In genomic region chr18:78686976-78687685, GRCh38 we compare ENCODE assay signal across 25 cellular contexts.
"Had no signal": no experiment of that assay in that cellular context is flagged by ENCODE, and none has a peak within 500 bp of the region (broad histone marks: within the 10 kb centered on the region; RNA-seq: fewer than 3 reads in every experiment).

No MANE protein-coding gene starts in this region.

- DNase-seq: stimulated activated CD4-positive, alpha-beta T cell treated with anti-CD3 and anti-CD28 coated beads, Interleukin-2, amount 100 ng/mL, for 48 hours; stimulated activated CD4-positive, alpha-beta T cell treated with anti-CD3 and anti-CD28 coated beads, Interleukin-4, amount 100 ng/mL, for 1 hour; stimulated activated CD4-positive, alpha-beta T cell treated with anti-CD3 and anti-CD28 coated beads, Interleukin-4, amount 100 ng/mL, for 24 hours; stimulated activated CD4-positive, alpha-beta T cell treated with anti-CD3 and anti-CD28 coated beads, Interleukin-4, amount 100 ng/mL, for 4 hours; stimulated activated CD8-positive, alpha-beta memory T cell treated with anti-CD3 and anti-CD28 coated beads, Interleukin-4, amount 100 ng/mL, for 48 hours; stimulated activated naive B cell treated with anti-CD40 and anti-IgM and Interleukin-4, amounts not matched to agents 10 μg/mL and 1 μg/mL and 100 μg/mL, for 72 hours; stimulated activated naive CD4-positive, alpha-beta T cell; stimulated activated naive CD4-positive, alpha-beta T cell treated with Interleukin-2 at 50 U/mL for 16 hours; stimulated activated naive CD8-positive, alpha-beta T cell treated with anti-CD3 and anti-CD28 coated beads, Interleukin-15, amount 100 ng/mL, for 72 hours; stimulated activated naive CD8-positive, alpha-beta T cell treated with anti-CD3 and anti-CD28 coated beads, Interleukin-15, Interleukin-2, amounts not matched to agents 100 U/mL and 50 U/mL, for 24 hours; substantia nigra; testis; thyroid gland; tibial artery; transverse colon; trophoblast cell; upper lobe of left lung; upper lobe of right lung; uterus had no signal

- ATAC-seq: stimulated activated effector memory CD8-positive, alpha-beta T cell treated with anti-CD3 and anti-CD28 coated beads, Interleukin-12 subunit alpha, Interleukin-12 subunit beta, amount 100 ng/mL, for 72 hours; stimulated activated memory B cell treated with anti-CD40 and anti-IgM and Interleukin-4, amounts not matched to agents 10 μg/mL and 1 μg/mL and 100 μg/mL, for 72 hours; stimulated activated naive B cell treated with anti-CD40 and anti-IgM and Interleukin-4, amounts not matched to agents 10 μg/mL and 1 μg/mL and 100 μg/mL, for 72 hours; stimulated activated naive CD8-positive, alpha-beta T cell treated with anti-CD3 and anti-CD28 coated beads, Interleukin-15, amount 100 ng/mL, for 72 hours; stimulated activated naive CD8-positive, alpha-beta T cell treated with anti-CD3 and anti-CD28 coated beads, Interleukin-15, Interleukin-2, amounts not matched to agents 100 U/mL and 50 U/mL, for 24 hours; upper lobe of right lung had no signal

- H3K9me3 ChIP-seq: suprapubic skin, testis, thoracic aorta, thyroid gland, tibial artery, tibial nerve, transverse colon, upper lobe of left lung, upper lobe of right lung, uterus, vagina had no signal

- H3K36me3 ChIP-seq: suprapubic skin, thoracic aorta, thyroid gland, tibial artery, tibial nerve, transverse colon, upper lobe of left lung, upper lobe of right lung, uterus, vagina had no signal

- H3K4me3 ChIP-seq: suprapubic skin, testis, thoracic aorta, thyroid gland, tibial artery, tibial nerve, transverse colon, upper lobe of left lung, upper lobe of right lung, uterus, vagina had no signal

- H3K27ac ChIP-seq: suprapubic skin, testis, thoracic aorta, thyroid gland, tibial artery, tibial nerve, transverse colon, upper lobe of left lung, upper lobe of right lung, uterus, vagina had no signal

- H3K27me3 ChIP-seq: testis, thyroid gland, tibial artery, tibial nerve, transverse colon, upper lobe of left lung, upper lobe of right lung, uterus, vagina had no signal

- H3K4me1 ChIP-seq: suprapubic skin, testis, thyroid gland, tibial artery, tibial nerve, transverse colon, upper lobe of left lung, upper lobe of right lung, uterus, vagina had no signal
